ENCODE assay signal across 2 cellular contexts in the genomic region with DNA sequence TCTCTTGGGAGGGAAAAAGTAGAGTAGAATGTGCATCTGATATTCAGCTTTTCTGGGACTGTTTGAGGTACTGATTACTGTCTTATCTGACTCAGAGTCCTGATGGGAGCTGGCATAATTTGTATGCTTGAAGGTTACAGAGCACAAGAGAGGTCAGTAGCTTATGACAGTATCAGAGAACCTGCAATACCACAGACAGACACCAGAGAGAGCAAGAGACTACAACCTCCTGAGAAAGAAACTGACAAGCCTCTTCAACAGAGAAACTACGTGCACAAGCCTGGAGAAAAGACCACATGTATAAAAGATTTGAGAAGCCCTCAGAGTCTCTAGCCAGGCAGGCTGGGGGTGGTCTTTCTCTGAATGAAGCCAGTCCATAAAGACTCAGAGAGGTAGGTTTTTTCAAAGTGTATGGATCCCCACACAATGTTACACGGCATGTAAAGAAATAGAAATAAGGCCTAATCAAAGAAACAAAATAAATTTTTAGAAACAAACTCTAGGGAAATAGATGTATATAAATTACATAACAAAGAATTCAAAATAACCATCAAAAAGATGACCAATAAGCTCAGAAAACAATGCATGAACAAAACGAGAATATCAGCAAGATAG.
TF ChIP-seq lines count a peak whose summit lies in the region.

No MANE protein-coding gene starts in this region.

TF ChIP-seq in HCT116, 20 proteins besides CTCF, POLR2A, EP300 and RAD21 (continued from another document):
- TF ChIP-seq, protein P1, sequence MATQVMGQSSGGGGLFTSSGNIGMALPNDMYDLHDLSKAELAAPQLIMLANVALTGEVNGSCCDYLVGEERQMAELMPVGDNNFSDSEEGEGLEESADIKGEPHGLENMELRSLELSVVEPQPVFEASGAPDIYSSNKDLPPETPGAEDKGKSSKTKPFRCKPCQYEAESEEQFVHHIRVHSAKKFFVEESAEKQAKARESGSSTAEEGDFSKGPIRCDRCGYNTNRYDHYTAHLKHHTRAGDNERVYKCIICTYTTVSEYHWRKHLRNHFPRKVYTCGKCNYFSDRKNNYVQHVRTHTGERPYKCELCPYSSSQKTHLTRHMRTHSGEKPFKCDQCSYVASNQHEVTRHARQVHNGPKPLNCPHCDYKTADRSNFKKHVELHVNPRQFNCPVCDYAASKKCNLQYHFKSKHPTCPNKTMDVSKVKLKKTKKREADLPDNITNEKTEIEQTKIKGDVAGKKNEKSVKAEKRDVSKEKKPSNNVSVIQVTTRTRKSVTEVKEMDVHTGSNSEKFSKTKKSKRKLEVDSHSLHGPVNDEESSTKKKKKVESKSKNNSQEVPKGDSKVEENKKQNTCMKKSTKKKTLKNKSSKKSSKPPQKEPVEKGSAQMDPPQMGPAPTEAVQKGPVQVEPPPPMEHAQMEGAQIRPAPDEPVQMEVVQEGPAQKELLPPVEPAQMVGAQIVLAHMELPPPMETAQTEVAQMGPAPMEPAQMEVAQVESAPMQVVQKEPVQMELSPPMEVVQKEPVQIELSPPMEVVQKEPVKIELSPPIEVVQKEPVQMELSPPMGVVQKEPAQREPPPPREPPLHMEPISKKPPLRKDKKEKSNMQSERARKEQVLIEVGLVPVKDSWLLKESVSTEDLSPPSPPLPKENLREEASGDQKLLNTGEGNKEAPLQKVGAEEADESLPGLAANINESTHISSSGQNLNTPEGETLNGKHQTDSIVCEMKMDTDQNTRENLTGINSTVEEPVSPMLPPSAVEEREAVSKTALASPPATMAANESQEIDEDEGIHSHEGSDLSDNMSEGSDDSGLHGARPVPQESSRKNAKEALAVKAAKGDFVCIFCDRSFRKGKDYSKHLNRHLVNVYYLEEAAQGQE (IDR thresholded peaks at IDR 0.05; ENCODE audit: low read depth): no peak
- TF ChIP-seq, protein P2, sequence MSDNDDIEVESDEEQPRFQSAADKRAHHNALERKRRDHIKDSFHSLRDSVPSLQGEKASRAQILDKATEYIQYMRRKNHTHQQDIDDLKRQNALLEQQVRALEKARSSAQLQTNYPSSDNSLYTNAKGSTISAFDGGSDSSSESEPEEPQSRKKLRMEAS (IDR thresholded peaks at IDR 0.05): no peak
- TF ChIP-seq ATF3 (IDR thresholded peaks at IDR 0.05) (no peak), ZNF274 (IDR thresholded peaks at IDR 0.05; ENCODE audit: low read depth, low read length) (no peak), ZFX (IDR thresholded peaks at IDR 0.05) (no peak), SP1 (IDR thresholded peaks at IDR 0.05; ENCODE audit: low read depth) (no peak), SRF (IDR thresholded peaks at IDR 0.05; ENCODE audit: low read depth) (no peak), TCF7L2 (IDR thresholded peaks at IDR 0.05; ENCODE audit: borderline replicate concordance, extremely low read depth, insufficient read depth, insufficient read length) (no peak)

TF ChIP-seq in SK-N-SH treated with all-trans-retinoic acid at 6 μM for 48 hours, 23 proteins besides CTCF, POLR2A, EP300 and RAD21 (continued from another document):
- TF ChIP-seq PPARA (CRISPR knock-in tag; IDR thresholded peaks at IDR 0.05; ENCODE audit: borderline replicate concordance) (no peak), ZFP30 (CRISPR knock-in tag; IDR thresholded peaks at IDR 0.05) (no peak)
